ENCODE assay signal across 8 cellular contexts in genomic region chr5:126002222-126002897, GRCh38.
A peak's percentile ranks its signal among the peaks of the same experiment; 100 is the strongest.
DNase-seq lines count a peak whose midpoint lies in the region; ATAC-seq, FAIRE-seq and TF ChIP-seq lines count a peak whose summit lies in the region.

No MANE protein-coding gene starts in this region.

- no peaks in the 10 kb centered on the region for H3K36me3 ChIP-seq in keratinocyte (ENCODE audit: control insufficient read depth in 2 of 2, extremely low read depth in 1 of 2, insufficient read depth in 2 of 2, low read length in 2 of 2)
- H3K36me3 ChIP-seq in subcutaneous abdominal adipose tissue (ENCODE audit: control insufficient read depth in 5 of 5, insufficient read depth in 5 of 5, low read length in 5 of 5), result no peaks in the 10 kb centered on the region

- dilution Hi-C loops in keratinocyte (cut with MboI; ENCODE audit: extremely low pct_ligation_motif_present, low sequenced_read_pairs), result no loop called here

- no peak for FAIRE-seq in keratinocyte (lab: Jason Lieb, UNC)
- FAIRE-seq in HTR-8/SVneo (lab: Jason Lieb, UNC), result no peak

- H3K9me1 ChIP-seq in keratinocyte (ENCODE audit: control insufficient read depth, extremely low read depth, insufficient read depth, low read length), result no peaks in the 10 kb centered on the region

- no peak overlapping the region for H3K9ac ChIP-seq in keratinocyte (ENCODE audit: control insufficient read depth, extremely low read depth, insufficient read depth, low read length)
- H3K9ac ChIP-seq in subcutaneous abdominal adipose tissue (ENCODE audit: low read length in 5 of 5), result peak overlapping the region in 1 of 5 donors; percentile 25

- H3K27ac Mint-ChIP-seq in brain (peak overlapping the region; percentile 74 to 98 (median 93)), HFFc6 (no peak overlapping the region)
- H3K27ac Mint-ChIP-seq in stimulated activated memory B cell treated with anti-CD40 and anti-IgM and Interleukin-4, amounts not matched to agents 10 μg/mL and 1 μg/mL and 100 μg/mL, for 72 hours, result no peak overlapping the region

- peak overlapping the region; percentile 2 for H2AFZ ChIP-seq in keratinocyte (ENCODE audit: control insufficient read depth, low read length)

- no peaks in the 10 kb centered on the region for H3K79me2 ChIP-seq in keratinocyte (ENCODE audit: control insufficient read depth, insufficient read depth, low read length)

- peak overlapping the region; percentile 28 to 72 (median 42) for H3K4me3 Mint-ChIP-seq in brain
- no peak overlapping the region for H3K4me3 Mint-ChIP-seq in HFFc6
- no peak overlapping the region for H3K4me3 Mint-ChIP-seq in stimulated activated memory B cell treated with anti-CD40 and anti-IgM and Interleukin-4, amounts not matched to agents 10 μg/mL and 1 μg/mL and 100 μg/mL, for 72 hours

- H4K20me1 ChIP-seq in keratinocyte (ENCODE audit: control insufficient read depth, extremely low read depth, insufficient read depth, low read length), result no peaks in the 10 kb centered on the region

- H3K9me3 Mint-ChIP-seq in brain, result peaks cover 6 to 17% (median 12%) of the 10 kb centered on the region in 5 experiments
- H3K9me3 Mint-ChIP-seq in HFFc6, result peaks cover 26% of the 10 kb centered on the region
- H3K9me3 Mint-ChIP-seq in stimulated activated memory B cell treated with anti-CD40 and anti-IgM and Interleukin-4, amounts not matched to agents 10 μg/mL and 1 μg/mL and 100 μg/mL, for 72 hours, result no peaks in the 10 kb centered on the region

- H3K4me3 ChIP-seq in keratinocyte (ENCODE audit: control insufficient read depth in 2 of 3, extremely low read depth in 1 of 3, insufficient read depth in 2 of 3, low read depth in 1 of 3, low read length in 3 of 3) (no peak overlapping the region), subcutaneous abdominal adipose tissue (ENCODE audit: low read depth in 1 of 5, low read length in 5 of 5) (no peak overlapping the region)

- TF ChIP-seq CTCF in brain (conservative IDR thresholded peaks at IDR 0.05) (no peak), keratinocyte (optimal IDR thresholded peaks at IDR 0.05 in 1 of 3, IDR thresholded peaks at IDR 0.05 in 1 of 3, conservative IDR thresholded peaks at IDR 0.05 in 1 of 3; ENCODE audit: extremely low read depth in 1 of 3, insufficient read depth in 2 of 3, low read length in 3 of 3) (no peak), HFFc6 (IDR thresholded peaks at IDR 0.05) (no peak), foreskin keratinocyte (conservative IDR thresholded peaks at IDR 0.05) (no peak)

- peaks cover 4% of the 10 kb centered on the region for H3K4me1 ChIP-seq in keratinocyte (ENCODE audit: control insufficient read depth, extremely low read depth, insufficient read depth, low read length)
- peaks cover 2 to 33% (median 28%) of the 10 kb centered on the region in 5 donors for H3K4me1 ChIP-seq in subcutaneous abdominal adipose tissue (ENCODE audit: control insufficient read depth in 5 of 5, insufficient read depth in 5 of 5, low read length in 5 of 5)
- no peaks in the 10 kb centered on the region for H3K4me1 ChIP-seq in foreskin keratinocyte

- H3K4me2 ChIP-seq in keratinocyte (ENCODE audit: control insufficient read depth, extremely low read depth, insufficient read depth, low read depth, low read length), result no peak overlapping the region

- H3K4me1 Mint-ChIP-seq in brain (peaks cover 62% of the 10 kb centered on the region), HFFc6 (ENCODE audit: low read depth) (no peaks in the 10 kb centered on the region)
- no peaks in the 10 kb centered on the region for H3K4me1 Mint-ChIP-seq in stimulated activated memory B cell treated with anti-CD40 and anti-IgM and Interleukin-4, amounts not matched to agents 10 μg/mL and 1 μg/mL and 100 μg/mL, for 72 hours

- H3K27me3 Mint-ChIP-seq in brain (no peaks in the 10 kb centered on the region), HFFc6 (ENCODE audit: insufficient read depth) (no peaks in the 10 kb centered on the region)
- no peaks in the 10 kb centered on the region for H3K27me3 Mint-ChIP-seq in stimulated activated memory B cell treated with anti-CD40 and anti-IgM and Interleukin-4, amounts not matched to agents 10 μg/mL and 1 μg/mL and 100 μg/mL, for 72 hours

- H3K9me3 ChIP-seq in keratinocyte (ENCODE audit: control insufficient read depth, low read depth, low read length) (no peaks in the 10 kb centered on the region), subcutaneous abdominal adipose tissue (ENCODE audit: control insufficient read depth in 5 of 5, low read length in 5 of 5) (no peaks in the 10 kb centered on the region)

- ATAC-seq in stimulated activated memory B cell treated with anti-CD40 and anti-IgM and Interleukin-4, amounts not matched to agents 10 μg/mL and 1 μg/mL and 100 μg/mL, for 72 hours, result no peak
- no peak for ATAC-seq in foreskin keratinocyte

- H3K27ac ChIP-seq in keratinocyte (ENCODE audit: control insufficient read depth, insufficient read depth, low read length) (no peak overlapping the region), subcutaneous abdominal adipose tissue (ENCODE audit: low read depth, low read length) (peak overlapping the region; percentile 73), foreskin keratinocyte (no peak overlapping the region)

- H3K36me3 Mint-ChIP-seq in brain (peaks cover 6% of the 10 kb centered on the region), HFFc6 (ENCODE audit: low read depth) (no peaks in the 10 kb centered on the region)
- H3K36me3 Mint-ChIP-seq in stimulated activated memory B cell treated with anti-CD40 and anti-IgM and Interleukin-4, amounts not matched to agents 10 μg/mL and 1 μg/mL and 100 μg/mL, for 72 hours, result no peaks in the 10 kb centered on the region

- DNase-seq in HS-27A (ENCODE audit: low read depth) (peak; percentile 27), keratinocyte (ENCODE audit: low read depth, low spot score) (no peak), HFFc6 (no peak), foreskin keratinocyte (no peak), HTR-8/SVneo (ENCODE audit: insufficient read length, low spot score) (no peak)

- H3K27me3 ChIP-seq in keratinocyte (ENCODE audit: control insufficient read depth, extremely low read depth, insufficient read depth, low read length) (no peaks in the 10 kb centered on the region), subcutaneous abdominal adipose tissue (ENCODE audit: control insufficient read depth in 5 of 5, insufficient read depth in 4 of 5, low read length in 5 of 5) (no peaks in the 10 kb centered on the region), foreskin keratinocyte (no peaks in the 10 kb centered on the region)

Comparison
In these comparisons a context has a peak if more than half of its experiments do, and no peak if none do; other contexts are left out.
1. H3K27ac Mint-ChIP-seq: peak in brain (5 of 5); none in HFFc6 (single experiment) and stimulated activated memory B cell treated with anti-CD40 and anti-IgM and Interleukin-4, amounts not matched to agents 10 μg/mL and 1 μg/mL and 100 μg/mL, for 72 hours (single experiment).
2. H3K4me3 Mint-ChIP-seq: peak in brain (5 of 5); none in HFFc6 (single experiment) and stimulated activated memory B cell treated with anti-CD40 and anti-IgM and Interleukin-4, amounts not matched to agents 10 μg/mL and 1 μg/mL and 100 μg/mL, for 72 hours (single experiment).